ENCODE assay signal across 1 cellular context in the genomic region with DNA sequence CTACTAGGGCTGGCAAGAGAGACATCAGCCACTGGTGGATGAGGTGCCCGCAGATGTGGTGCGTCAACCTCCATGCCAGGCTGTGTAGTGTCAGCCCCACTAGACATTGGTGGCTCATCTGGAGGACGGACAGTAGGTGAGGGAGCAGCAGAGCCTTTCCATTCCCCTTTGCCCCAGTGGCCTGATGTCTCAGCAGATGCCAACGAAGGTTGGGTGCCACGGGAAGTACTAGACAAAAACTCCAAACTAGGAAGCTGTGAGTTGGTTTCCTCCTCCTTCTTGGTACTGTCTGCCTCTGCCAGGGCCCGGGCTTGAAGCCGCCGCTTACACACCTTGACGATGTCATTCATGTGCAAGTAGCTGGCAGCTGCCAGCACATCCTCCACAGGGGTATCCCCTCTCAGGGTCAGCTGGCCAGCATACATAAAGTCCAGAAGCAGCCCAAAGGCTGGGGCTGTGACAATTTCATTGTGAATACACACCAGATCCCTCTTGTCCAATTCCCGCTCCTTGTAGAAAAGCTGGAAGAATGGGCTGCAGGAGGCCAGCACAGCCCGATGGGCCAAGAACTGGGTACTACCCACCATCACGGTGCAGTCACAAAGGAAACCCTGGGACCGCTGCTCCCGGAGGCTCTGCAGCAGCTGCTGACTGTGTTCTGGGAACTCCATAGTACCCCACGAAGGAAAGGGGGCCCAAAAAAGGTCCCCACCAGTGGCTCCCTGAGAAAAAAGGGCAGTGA.
TF ChIP-seq lines count a peak whose summit lies in the region.

No MANE protein-coding gene starts in this region.

TF ChIP-seq in neural cell, 6 proteins besides CTCF, POLR2A, EP300 and RAD21 (continued from another document):
- TF ChIP-seq, protein P1, sequence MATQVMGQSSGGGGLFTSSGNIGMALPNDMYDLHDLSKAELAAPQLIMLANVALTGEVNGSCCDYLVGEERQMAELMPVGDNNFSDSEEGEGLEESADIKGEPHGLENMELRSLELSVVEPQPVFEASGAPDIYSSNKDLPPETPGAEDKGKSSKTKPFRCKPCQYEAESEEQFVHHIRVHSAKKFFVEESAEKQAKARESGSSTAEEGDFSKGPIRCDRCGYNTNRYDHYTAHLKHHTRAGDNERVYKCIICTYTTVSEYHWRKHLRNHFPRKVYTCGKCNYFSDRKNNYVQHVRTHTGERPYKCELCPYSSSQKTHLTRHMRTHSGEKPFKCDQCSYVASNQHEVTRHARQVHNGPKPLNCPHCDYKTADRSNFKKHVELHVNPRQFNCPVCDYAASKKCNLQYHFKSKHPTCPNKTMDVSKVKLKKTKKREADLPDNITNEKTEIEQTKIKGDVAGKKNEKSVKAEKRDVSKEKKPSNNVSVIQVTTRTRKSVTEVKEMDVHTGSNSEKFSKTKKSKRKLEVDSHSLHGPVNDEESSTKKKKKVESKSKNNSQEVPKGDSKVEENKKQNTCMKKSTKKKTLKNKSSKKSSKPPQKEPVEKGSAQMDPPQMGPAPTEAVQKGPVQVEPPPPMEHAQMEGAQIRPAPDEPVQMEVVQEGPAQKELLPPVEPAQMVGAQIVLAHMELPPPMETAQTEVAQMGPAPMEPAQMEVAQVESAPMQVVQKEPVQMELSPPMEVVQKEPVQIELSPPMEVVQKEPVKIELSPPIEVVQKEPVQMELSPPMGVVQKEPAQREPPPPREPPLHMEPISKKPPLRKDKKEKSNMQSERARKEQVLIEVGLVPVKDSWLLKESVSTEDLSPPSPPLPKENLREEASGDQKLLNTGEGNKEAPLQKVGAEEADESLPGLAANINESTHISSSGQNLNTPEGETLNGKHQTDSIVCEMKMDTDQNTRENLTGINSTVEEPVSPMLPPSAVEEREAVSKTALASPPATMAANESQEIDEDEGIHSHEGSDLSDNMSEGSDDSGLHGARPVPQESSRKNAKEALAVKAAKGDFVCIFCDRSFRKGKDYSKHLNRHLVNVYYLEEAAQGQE (IDR thresholded peaks at IDR 0.05; ENCODE audit: borderline replicate concordance): no peak
- no peak for TF ChIP-seq SMC3 (conservative IDR thresholded peaks at IDR 0.05; ENCODE audit: poor library complexity)
